ENCODE assay signal across 23 cellular contexts in the genomic region with DNA sequence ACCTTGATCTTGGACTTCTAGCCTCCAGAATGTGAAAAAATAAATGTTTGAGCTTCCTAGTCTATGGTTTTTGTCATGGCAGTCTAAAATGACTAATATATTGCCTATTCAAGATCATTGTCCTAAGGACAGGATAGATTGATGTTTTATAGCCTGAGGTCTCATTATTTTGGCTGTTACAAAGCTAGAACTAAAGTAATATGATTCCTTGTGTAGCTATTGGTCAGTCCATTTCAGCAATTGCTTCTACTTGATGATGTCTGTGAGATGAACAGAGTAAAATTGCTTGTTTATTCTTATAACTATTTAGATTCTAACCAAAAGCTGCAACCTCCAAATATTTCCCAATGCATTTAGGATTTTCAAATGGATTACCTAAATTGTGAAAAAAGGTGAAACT.
"Had no signal": no experiment of that assay in that cellular context is flagged by ENCODE, and none has a peak within 500 bp of the region (broad histone marks: within the 10 kb centered on the region; RNA-seq: fewer than 3 reads in every experiment).

No MANE protein-coding gene starts in this region.

- H3K27me3 ChIP-seq: neural progenitor cell, neutrophil, right atrium auricular region, right lobe of liver, testis, thyroid gland, transverse colon, upper lobe of left lung had no signal

- H3K36me3 ChIP-seq: left ventricle myocardium inferior, neural progenitor cell, neutrophil, right atrium auricular region, right lobe of liver, stomach, thyroid gland, transverse colon, upper lobe of left lung had no signal

- H3K4me2 ChIP-seq: neural progenitor cell had no signal

- ATAC-seq: natural killer cell; right lobe of liver; stimulated activated naive B cell treated with anti-CD40 and anti-IgM and Interleukin-4, amounts not matched to agents 10 μg/mL and 1 μg/mL and 100 μg/mL, for 72 hours; stimulated activated naive CD8-positive, alpha-beta T cell treated with anti-CD3 and anti-CD28 coated beads, Interleukin-15, Interleukin-2, amounts not matched to agents 100 U/mL and 50 U/mL, for 24 hours had no signal

- H3K4me3 ChIP-seq: left ventricle myocardium inferior, lung, neural progenitor cell, right atrium auricular region, right lobe of liver, stomach, testis, thyroid gland, transverse colon, upper lobe of left lung had no signal

- H3K9ac ChIP-seq: neural progenitor cell had no signal

- H2AFZ ChIP-seq: neural progenitor cell had no signal

- H3K9me3 ChIP-seq: left ventricle myocardium inferior, neutrophil, right atrium auricular region, right lobe of liver, stomach, testis, thyroid gland, transverse colon, upper lobe of left lung had no signal

- DNase-seq: islet precursor cell; left ventricle myocardium inferior; mesendoderm; naive B cell; natural killer cell; nephron progenitor cell; occipital lobe; right lobe of liver; stimulated activated CD4-positive, alpha-beta T cell treated with anti-CD3 and anti-CD28 coated beads, Interleukin-12 subunit alpha, Interleukin-12 subunit beta, amount 100 ng/mL, for 4 hours; stimulated activated CD4-positive, alpha-beta T cell treated with anti-CD3 and anti-CD28 coated beads, Interleukin-15, amount 100 ng/mL, for 24 hours; stimulated activated CD4-positive, alpha-beta T cell treated with anti-CD3 and anti-CD28 coated beads, Interleukin-2, amount 100 ng/mL, for 24 hours; stimulated activated CD4-positive, alpha-beta T cell treated with anti-CD3 and anti-CD28 coated beads, Interleukin-4, amount 100 ng/mL, for 1 hour; stimulated activated naive B cell treated with anti-CD40 and anti-IgM and Interleukin-4, amounts not matched to agents 10 μg/mL and 1 μg/mL and 100 μg/mL, for 72 hours; stimulated activated naive CD8-positive, alpha-beta T cell treated with anti-CD3 and anti-CD28 coated beads, Interleukin-15, Interleukin-2, amounts not matched to agents 100 U/mL and 50 U/mL, for 24 hours; stomach; testis; thyroid gland; transverse colon; upper lobe of left lung had no signal

- H3K27ac ChIP-seq: left ventricle myocardium inferior, neural progenitor cell, neutrophil, right atrium auricular region, right lobe of liver, stomach, testis, thyroid gland, transverse colon, upper lobe of left lung had no signal

- H3K4me1 ChIP-seq: left ventricle myocardium inferior, right atrium auricular region, right lobe of liver, stomach, testis, thyroid gland, transverse colon, upper lobe of left lung had no signal
